In the genomic region with DNA sequence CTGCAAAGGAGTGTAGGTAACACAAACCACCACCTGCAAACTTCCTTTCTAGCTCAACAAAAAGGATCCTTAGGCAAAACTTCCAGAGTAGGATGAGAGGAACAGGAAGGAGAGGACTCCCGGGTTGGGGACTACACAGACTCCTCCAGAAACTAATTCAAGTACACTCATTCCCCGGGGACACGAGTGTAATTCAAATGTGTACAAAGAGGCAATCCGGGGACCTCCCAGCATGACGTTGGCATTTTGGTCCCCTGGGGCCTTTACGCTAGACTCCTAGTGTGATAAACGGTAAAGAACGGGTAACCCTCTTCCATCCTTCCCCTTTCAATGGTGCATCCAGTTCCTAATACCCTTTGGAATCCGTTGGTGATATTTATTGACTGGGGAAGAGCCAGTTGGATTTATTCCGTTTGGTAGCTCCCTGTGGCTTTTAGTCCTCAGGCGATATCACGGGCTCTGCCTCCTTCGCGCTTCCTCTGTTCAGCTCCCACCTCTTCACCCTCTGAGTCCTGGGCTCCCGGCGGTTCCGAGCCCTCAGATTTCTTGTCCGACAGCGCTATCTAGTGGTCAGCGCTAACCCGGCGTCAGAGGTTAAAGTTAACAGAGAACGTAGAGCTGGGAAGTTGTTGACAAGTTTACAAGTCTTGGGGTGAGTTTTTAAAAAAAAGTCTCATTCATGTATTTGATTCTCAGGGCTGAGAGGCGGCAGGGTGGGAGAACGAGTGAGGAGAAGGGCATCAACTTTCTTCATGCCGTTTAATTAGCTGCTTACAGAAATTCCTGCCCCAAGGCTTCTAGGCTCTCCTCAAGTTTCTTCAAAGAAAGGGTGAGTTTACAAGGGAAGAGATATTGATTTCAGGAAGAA, we compare ENCODE assay signal across 8 cellular contexts. TPM values are rescaled to one million over a fixed set of nuclear protein-coding genes. Genes with fewer than 3 reads are reported as not detected.
DNase-seq lines count a peak whose midpoint lies in the region; ATAC-seq and TF ChIP-seq lines count a peak whose summit lies in the region.

No MANE protein-coding gene starts in this region.

- H3K4me1 ChIP-seq in testis = peaks cover 18% of the 10 kb centered on the region

- H3K27me3 ChIP-seq in testis = no peaks in the 10 kb centered on the region

- TF ChIP-seq CTCF in foreskin fibroblast (IDR thresholded peaks at IDR 0.05; ENCODE audit: low read depth, low read length) (peak; percentile 88), omental fat pad (IDR thresholded peaks at IDR 0.05) (peak in 1 of 3 donors; percentile 64), testis (IDR thresholded peaks at IDR 0.05) (peak; percentile 77 to 86 (median 78))

- H3K36me3 ChIP-seq in testis (ENCODE audit: low read depth, missing control alignments) = no peaks in the 10 kb centered on the region

- no peak for TF ChIP-seq POLR2A in testis (IDR thresholded peaks at IDR 0.05)

- no peak overlapping the region for H3K27ac ChIP-seq in testis

- WGBS in testis, 2 donors = 1 to 2% methylated on average over 26 of the region's 26 CpGs

- peak; percentile 85 for DNase-seq in Daoy (ENCODE audit: low read depth)
- peak; percentile 45 for DNase-seq in Jurkat, Clone E6-1 (ENCODE audit: low read depth, low spot score)
- DNase-seq in RKO (ENCODE audit: low spot score) = peak; percentile 73
- DNase-seq in activated T-helper 1 cell treated with anti-CD3 and anti-CD28 coated beads, Interleukin-2, amount 50 U/mL, for 16 hours (ENCODE audit: low read depth in 1 of 2, low spot score in 1 of 2) = peak; percentile 60 to 66
- DNase-seq in foreskin fibroblast = peak; percentile 83 to 95
- DNase-seq in omental fat pad (ENCODE audit: low spot score) = peak; percentile 86
- DNase-seq in testis = peak; percentile 93

- intact Hi-C loops in testis (cut with DNase I; ENCODE audit: low total_unique reads) = loop anchor here (10.0 kb wide), 2 partner anchors 794 to 1464 kb away; no protein-coding TSS in a partner anchor

- no peak overlapping the region for H3K4me3 ChIP-seq in Jurkat, Clone E6-1 (ENCODE audit: low read length)
- H3K4me3 ChIP-seq in foreskin fibroblast (ENCODE audit: low read depth in 1 of 2, low read length in 2 of 2) (peak overlapping the region; percentile 22 to 38), testis (peak overlapping the region in 1 of 2 donors; percentile 21)

- peak; percentile 69 for ATAC-seq in GM21786 (IDR thresholded peaks at IDR 0.05; ENCODE audit: unreplicated experiment)
- ATAC-seq in omental fat pad (ENCODE audit: low FRiP score) = peak; percentile 71

- no peaks in the 10 kb centered on the region for H3K9me3 ChIP-seq in testis

RNA-seq across cellular contexts. Expression of a gene that starts 2.9 kb away (rescaled TPM):
- total RNA-seq in Daoy (2014; rRNA removed; shearing (Covaris generic)) = 5.5 and 6.6 TPM in 2 replicates
- not detected for polyA plus RNA-seq in Jurkat, Clone E6-1 (2012; ENCODE audit: insufficient read depth, insufficient read length)
- total RNA-seq in omental fat pad (100 to 1,000 TPM; 125 to 589 (median 192) TPM), testis (10 to 100 TPM; 11.4 to 13.6 TPM)
- 27.3 TPM for polyA plus RNA-seq in testis (ENCODE audit: insufficient read depth, low read depth, low replicate concordance)

RNA-seq across cellular contexts. Expression of a gene that starts 34.8 kb away (rescaled TPM):
- total RNA-seq in Daoy (2014; rRNA removed; shearing (Covaris generic)) = 801 and 813 TPM in 2 replicates
- polyA plus RNA-seq in Jurkat, Clone E6-1 (2012; ENCODE audit: insufficient read depth, insufficient read length) = 904 TPM
- total RNA-seq in omental fat pad (100 to 1,000 TPM; 171 to 310 (median 221) TPM), testis (100 to 1,000 TPM; 154 to 167 TPM)
- polyA plus RNA-seq in testis (ENCODE audit: insufficient read depth, low read depth, low replicate concordance) = 1,268 TPM

Comparison
In these comparisons a context has a peak if more than half of its experiments do, and no peak if none do; other contexts are left out.
1. RNA of a gene that starts 2.9 kb away (total RNA-seq): 125 to 589 TPM in omental fat pad; 11.4 to 13.6 TPM in testis and 5.5 to 6.6 TPM in Daoy; every median in the first group is over 4 times any median in the second.
2. Peak in every context shown above with its lines, with median percentiles within 50 percentile points of each other: DNase-seq.